ENCODE assay signal across 8 cellular contexts in the genomic region with DNA sequence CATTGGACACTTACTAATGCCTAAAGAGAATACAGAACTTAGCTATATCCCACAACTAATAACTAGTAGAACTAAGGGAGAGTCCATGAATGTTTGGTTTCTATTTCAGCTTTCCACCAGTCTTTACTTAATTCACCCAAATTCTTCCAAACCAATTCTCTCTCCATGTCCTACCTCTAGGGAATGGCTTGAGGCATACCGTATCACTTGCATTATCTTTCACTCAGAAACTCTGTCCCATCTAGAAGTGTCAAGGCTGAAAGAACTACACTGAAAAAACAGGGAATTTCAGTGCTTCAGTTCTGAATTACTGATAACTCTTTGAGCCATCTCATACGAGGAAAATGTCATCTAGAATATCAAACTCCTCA. TPM values are rescaled to one million over a fixed set of nuclear protein-coding genes. Genes with fewer than 3 reads are reported as not detected.
A peak's percentile ranks its signal among the peaks of the same experiment; 100 is the strongest.
DNase-seq lines count a peak whose midpoint lies in the region; TF ChIP-seq lines count a peak whose summit lies in the region.

No MANE protein-coding gene starts in this region.

- DNase-seq in Calu3 (no peak), LNCaP clone FGC (ENCODE audit: low read depth) (no peak), nucleus accumbens (lab: John Stamatoyannopoulos, UW) (no peak), MV-4-11 (lab: John Stamatoyannopoulos, UW) (no peak), retina (no peak)
- DNase-seq in effector CD8-positive, alpha-beta T cell (lab: John Stamatoyannopoulos, UW), result no peak

- H3K27me3 Mint-ChIP-seq in Calu3 (ENCODE audit: unreplicated experiment), result no peaks in the 10 kb centered on the region

- H3K27ac Mint-ChIP-seq in Calu3 (ENCODE audit: unreplicated experiment), result peak overlapping the region; percentile 81

- peaks cover 30% of the 10 kb centered on the region for H3K36me3 Mint-ChIP-seq in Calu3 (ENCODE audit: insufficient read depth, unreplicated experiment)

- H3K9me3 Mint-ChIP-seq in Calu3 (ENCODE audit: low read depth, unreplicated experiment), result no peaks in the 10 kb centered on the region

- H2AFZ ChIP-seq in neuron (ENCODE audit: low read depth, low read length), result peak overlapping the region; percentile 75

- intact Hi-C loops in Calu3 (cut with micrococcal nuclease; ENCODE audit: unreplicated experiment), result no loop called here

- H3K27me3 ChIP-seq in endocrine pancreas (ENCODE audit: control insufficient read depth, insufficient read depth, low read length) (no peaks in the 10 kb centered on the region), neuron (ENCODE audit: insufficient read depth, low read length) (no peaks in the 10 kb centered on the region)

- H3K4me1 ChIP-seq in endocrine pancreas (ENCODE audit: control insufficient read depth, insufficient read depth, low read length), result peaks cover 10% of the 10 kb centered on the region
- peaks cover 13% of the 10 kb centered on the region for H3K4me1 ChIP-seq in neuron (ENCODE audit: insufficient read depth, low read length)

- no peak for TF ChIP-seq CTCF in Calu3 (IDR thresholded peaks at IDR 0.05; ENCODE audit: unreplicated experiment)
- no peak for TF ChIP-seq CTCF in LNCaP clone FGC (IDR thresholded peaks at IDR 0.05; ENCODE audit: control insufficient read depth, extremely low read depth, insufficient read depth)

- H3K4me3 ChIP-seq in LNCaP clone FGC (ENCODE audit: low read depth, low read length) (peak overlapping the region; percentile 87), endocrine pancreas (ENCODE audit: control insufficient read depth, insufficient read depth, low read length) (peak overlapping the region; percentile 89), neuron (ENCODE audit: low read length) (peak overlapping the region; percentile 83)

- no peaks in the 10 kb centered on the region for H3K36me3 ChIP-seq in endocrine pancreas (ENCODE audit: control insufficient read depth, insufficient read depth, low read length)
- H3K36me3 ChIP-seq in neuron (ENCODE audit: insufficient read depth, low read length), result peaks cover 4% of the 10 kb centered on the region

- CTCF ChIA-PET in Calu3 (lab: Charles Lee), result no interaction called here

- peak overlapping the region; percentile 89 for H3K4me3 Mint-ChIP-seq in Calu3 (ENCODE audit: low read depth, unreplicated experiment)

- H3K4me1 Mint-ChIP-seq in Calu3 (ENCODE audit: low read depth, unreplicated experiment), result peaks cover 38% of the 10 kb centered on the region

- BruUV-seq in Calu3 (replicated peaks; lab: Mats Ljungman, UMichigan), result no TSS peak

- H3K9me3 ChIP-seq in endocrine pancreas (ENCODE audit: control insufficient read depth, low read length) (no peaks in the 10 kb centered on the region), neuron (ENCODE audit: low read length) (no peaks in the 10 kb centered on the region)

- peak overlapping the region; percentile 70 for H3K9ac ChIP-seq in endocrine pancreas (ENCODE audit: control insufficient read depth, insufficient read depth, low read length)

RNA-seq across cellular contexts. Expression of a gene that starts 0.8 kb away (rescaled TPM):
- total RNA-seq in Calu3 (2022), result 16.9 and 20.6 TPM in 2 replicates
